Comparison of ENCODE assay signal across 15 cellular contexts in genomic region chrX:150508018-150508417, GRCh38.
DNase-seq lines count a peak whose midpoint lies in the region; ATAC-seq and TF ChIP-seq lines count a peak whose summit lies in the region.
"Had no signal": no experiment of that assay in that cellular context is flagged by ENCODE, and none has a peak within 500 bp of the region (broad histone marks: within the 10 kb centered on the region; RNA-seq: fewer than 3 reads in every experiment).

No MANE protein-coding gene starts in this region.

- H3K27ac ChIP-seq in prostate gland (peak overlapping the region; percentile 50 to 57), OCI-LY7 (ENCODE audit: low read depth, low read length, poor library complexity, severe bottlenecking) (no peak overlapping the region)

- H4K20me1 ChIP-seq in OCI-LY7 (ENCODE audit: insufficient read depth, low read length): no peaks in the 10 kb centered on the region

- H3K9me3 Mint-ChIP-seq in activated naive CD8-positive, alpha-beta T cell treated with anti-CD3 and anti-CD28 coated beads, Interleukin-2, amount 50 U/mL, for 24 hours: no peaks in the 10 kb centered on the region
- H3K9me3 Mint-ChIP-seq: stimulated activated naive CD8-positive, alpha-beta T cell treated with anti-CD3 and anti-CD28 coated beads, Interleukin-15, Interleukin-2, amounts not matched to agents 100 ng/mL and 50 ng/mL, for 24 hours had no signal

- no peaks in the 10 kb centered on the region for H3K9me3 ChIP-seq in prostate gland
- H3K9me3 ChIP-seq in OCI-LY7 (ENCODE audit: low read length): no peaks in the 10 kb centered on the region

- no peaks in the 10 kb centered on the region for H3K9me2 ChIP-seq in OCI-LY7 (ENCODE audit: insufficient read depth, low read length)

- H3K36me3 ChIP-seq in prostate gland (no peaks in the 10 kb centered on the region), OCI-LY7 (ENCODE audit: insufficient read depth, low read length) (no peaks in the 10 kb centered on the region)

- CTCF ChIA-PET in OCI-LY7 (lab: Charles Lee; ENCODE audit: unreplicated experiment): no interaction called here

- no peaks in the 10 kb centered on the region for H3K4me1 ChIP-seq in prostate gland (replicated peaks)
- H3K4me1 ChIP-seq in OCI-LY7 (ENCODE audit: insufficient read depth, low read length, poor library complexity, severe bottlenecking): no peaks in the 10 kb centered on the region

- no peaks in the 10 kb centered on the region for H3K27me3 ChIP-seq in prostate gland (replicated peaks; ENCODE audit: insufficient read depth)

- POLR2A ChIA-PET in OCI-LY7 (lab: Charles Lee): no interaction called here

- H3K4me2 ChIP-seq in OCI-LY7 (ENCODE audit: low read length): no peak overlapping the region

- WGBS in prostate gland: 51% methylated on average over 5 of the region's 5 CpGs

- TF ChIP-seq POLR2A in prostate gland (IDR thresholded peaks at IDR 0.05): no peak

- no peak overlapping the region for H2AFZ ChIP-seq in OCI-LY7 (ENCODE audit: low read length)

- DNase-seq in Right ventricle myocardium superior: no peak
- DNase-seq in cardiac septum (ENCODE audit: low spot score): no peak
- no peak for DNase-seq in left ventricle myocardium superior
- DNase-seq in prostate gland (ENCODE audit: low spot score): no peak
- DNase-seq in OCI-LY7 (ENCODE audit: low spot score): no peak
- no peak for DNase-seq in activated naive CD8-positive, alpha-beta T cell treated with anti-CD3 and anti-CD28 coated beads, Interleukin-2, amount 50 U/mL, for 24 hours
- no peak for DNase-seq in NCI-H1436 (lab: John Stamatoyannopoulos, UW)
- no peak for DNase-seq in activated CD4-positive, alpha-beta T cell treated with anti-CD3 and anti-CD28 coated beads for 4 hours
- DNase-seq: activated CD4-positive, CD25-positive, alpha-beta regulatory T cell treated with anti-CD3 and anti-CD28 coated beads, Interleukin-2, amount 50 U/mL, for 72 hours; DMS 273 treated with DMSO at 0.1 percent for 48 hours; GOT3; NCI-H1417 treated with DMSO at 0.1 percent for 48 hours; NCI-H82; stimulated activated CD4-positive, alpha-beta T cell treated with anti-CD3 and anti-CD28 coated beads, Interleukin-4, amount 100 ng/mL, for 1 hour had no signal

- H3K4me3 Mint-ChIP-seq in activated naive CD8-positive, alpha-beta T cell treated with anti-CD3 and anti-CD28 coated beads, Interleukin-2, amount 50 U/mL, for 24 hours: no peak overlapping the region
- H3K4me3 Mint-ChIP-seq: stimulated activated naive CD8-positive, alpha-beta T cell treated with anti-CD3 and anti-CD28 coated beads, Interleukin-15, Interleukin-2, amounts not matched to agents 100 ng/mL and 50 ng/mL, for 24 hours had no signal

- no peak overlapping the region for H3K4me3 ChIP-seq in prostate gland
- no peak overlapping the region for H3K4me3 ChIP-seq in OCI-LY7 (ENCODE audit: low read depth, low read length, poor library complexity, severe bottlenecking)

- no TSS peak for BruUV-seq in OCI-LY7 (replicated peaks; lab: Mats Ljungman, UMichigan)

- H3K27me3 Mint-ChIP-seq in activated naive CD8-positive, alpha-beta T cell treated with anti-CD3 and anti-CD28 coated beads, Interleukin-2, amount 50 U/mL, for 24 hours: no peaks in the 10 kb centered on the region
- H3K27me3 Mint-ChIP-seq: stimulated activated naive CD8-positive, alpha-beta T cell treated with anti-CD3 and anti-CD28 coated beads, Interleukin-15, Interleukin-2, amounts not matched to agents 100 ng/mL and 50 ng/mL, for 24 hours had no signal

- TF ChIP-seq CTCF in prostate gland (IDR thresholded peaks at IDR 0.05): no peak
- no peak for TF ChIP-seq CTCF in OCI-LY7 (conservative IDR thresholded peaks at IDR 0.05; ENCODE audit: low read length)

- H3K4me1 Mint-ChIP-seq in activated naive CD8-positive, alpha-beta T cell treated with anti-CD3 and anti-CD28 coated beads, Interleukin-2, amount 50 U/mL, for 24 hours: no peaks in the 10 kb centered on the region

- peak; percentile 7 for ATAC-seq in Right ventricle myocardium superior (ENCODE audit: poor library complexity)
- ATAC-seq in left ventricle myocardium superior: peak; percentile 9
- ATAC-seq in activated naive CD8-positive, alpha-beta T cell treated with anti-CD3 and anti-CD28 coated beads, Interleukin-2, amount 50 U/mL, for 24 hours: no peak

- no peak overlapping the region for H3K27ac Mint-ChIP-seq in activated naive CD8-positive, alpha-beta T cell treated with anti-CD3 and anti-CD28 coated beads, Interleukin-2, amount 50 U/mL, for 24 hours
- H3K27ac Mint-ChIP-seq: stimulated activated naive CD8-positive, alpha-beta T cell treated with anti-CD3 and anti-CD28 coated beads, Interleukin-15, Interleukin-2, amounts not matched to agents 100 ng/mL and 50 ng/mL, for 24 hours had no signal

- intact Hi-C loops in Right ventricle myocardium superior (cut with DNase I) (no loop called here), cardiac septum (cut with DNase I) (loop anchor here (5.0 kb wide), 1 partner anchor 39 kb away; no protein-coding TSS in a partner anchor), left ventricle myocardium superior (cut with micrococcal nuclease) (no loop called here), prostate gland (cut with DNase I) (loop anchor here (5.0 to 10.0 kb wide), 3 partner anchors 57 to 177 kb away; partner anchors contain the start of gene MTM1), OCI-LY7 (cut with micrococcal nuclease; ENCODE audit: unreplicated experiment) (no loop called here)

- H3K36me3 Mint-ChIP-seq in activated naive CD8-positive, alpha-beta T cell treated with anti-CD3 and anti-CD28 coated beads, Interleukin-2, amount 50 U/mL, for 24 hours (ENCODE audit: low read depth): no peaks in the 10 kb centered on the region

- H3K79me2 ChIP-seq in OCI-LY7 (ENCODE audit: insufficient read depth, low read depth, low read length): no peaks in the 10 kb centered on the region

Comparison
In these comparisons a context has a peak if more than half of its experiments do, and no peak if none do; other contexts are left out.
1. intact Hi-C loops: an anchor here in cardiac septum (5.0 kb wide) and prostate gland (5.0 to 10.0 kb wide); none called in Right ventricle myocardium superior, left ventricle myocardium superior and OCI-LY7.